Comparison of ENCODE assay signal across 10 cellular contexts in genomic region chr7:143536455-143536854, GRCh38. TPM values are rescaled to one million over a fixed set of nuclear protein-coding genes. Genes with fewer than 3 reads are reported as not detected.
"Had no signal": no experiment of that assay in that cellular context is flagged by ENCODE, and none has a peak within 500 bp of the region (broad histone marks: within the 10 kb centered on the region; RNA-seq: fewer than 3 reads in every experiment).

No MANE protein-coding gene starts in this region.

RNA-seq across cellular contexts. Expression of gene CTAGE15, which starts 35.1 kb away (rescaled TPM):
- total RNA-seq: activated B cell treated with CpG ODN at 0.5 μM for 24 hours; activated CD4-positive, alpha-beta memory T cell treated with anti-CD3 and anti-CD28 coated beads for 36 hours; activated CD4-positive, alpha-beta memory T cell treated with anti-CD3 and anti-CD28 coated beads, Interleukin-2, amount 10 ng/mL, durations not matched to agents 7 days and 5 days; activated CD8-positive, alpha-beta memory T cell treated with anti-CD3 and anti-CD28 coated beads, Interleukin-2, amount 10 ng/mL, durations not matched to agents 7 days and 5 days had no signal

RNA-seq across cellular contexts. Expression of gene TAS2R41, which starts 58.8 kb away (rescaled TPM):
- total RNA-seq: activated B cell treated with CpG ODN at 0.5 μM for 24 hours; activated CD4-positive, alpha-beta memory T cell treated with anti-CD3 and anti-CD28 coated beads for 36 hours; activated CD4-positive, alpha-beta memory T cell treated with anti-CD3 and anti-CD28 coated beads, Interleukin-2, amount 10 ng/mL, durations not matched to agents 7 days and 5 days; activated CD4-positive, alpha-beta T cell treated with anti-CD3 and anti-CD28 coated beads, Interleukin-2, amount 10 ng/mL, durations not matched to agents 24 days and 14 days; activated CD8-positive, alpha-beta memory T cell treated with anti-CD3 and anti-CD28 coated beads for 36 hours; activated CD8-positive, alpha-beta memory T cell treated with anti-CD3 and anti-CD28 coated beads, Interleukin-2, amount 10 ng/mL, durations not matched to agents 7 days and 5 days; activated CD8-positive, alpha-beta T cell treated with anti-CD3 and anti-CD28 coated beads for 36 hours; activated CD8-positive, alpha-beta T cell treated with anti-CD3 and anti-CD28 coated beads, Interleukin-2, amount 10 ng/mL, durations not matched to agents 7 days and 5 days; T-helper 1 cell treated with Interleukin-12 subunit alpha and Interleukin-12 subunit beta and Interleukin-4 antibody, amounts not matched to agents 30 ng/mL and 1 ng/mL, for 36 hours; T-helper 2 cell treated with Interferon-gamma antibody and Interleukin-4, amounts not matched to agents 100 ng/mL and 5 ng/mL, for 36 hours had no signal
